ENCODE assay signal across 21 cellular contexts in genomic region chr1:17950728-17951127, GRCh38.
DNase-seq lines count a peak whose midpoint lies in the region; ATAC-seq, FAIRE-seq and TF ChIP-seq lines count a peak whose summit lies in the region.
"Had no signal": no experiment of that assay in that cellular context is flagged by ENCODE, and none has a peak within 500 bp of the region (broad histone marks: within the 10 kb centered on the region; RNA-seq: fewer than 3 reads in every experiment).

No MANE protein-coding gene starts in this region.

- H3K36me3 ChIP-seq in HCT116 (ENCODE audit: control insufficient read depth in 1 of 2, insufficient read depth in 2 of 2, low read length in 2 of 2), result no peaks in the 10 kb centered on the region
- H3K36me3 ChIP-seq in WERI-Rb-1, result no peaks in the 10 kb centered on the region
- no peaks in the 10 kb centered on the region for H3K36me3 ChIP-seq in keratinocyte (ENCODE audit: control insufficient read depth in 2 of 2, extremely low read depth in 1 of 2, insufficient read depth in 2 of 2, low read length in 2 of 2)
- H3K36me3 ChIP-seq: BLaER1 treated with 17β-estradiol and CSF1 and Interleukin-3, amounts not matched to agents 10 nM and 100 nM had no signal

- H3K9me3 ChIP-seq in HCT116 (ENCODE audit: control insufficient read depth in 1 of 2, insufficient read depth in 1 of 2, low read depth in 1 of 2, low read length in 2 of 2), result no peaks in the 10 kb centered on the region
- H3K9me3 ChIP-seq in WERI-Rb-1 (ENCODE audit: severe bottlenecking), result no peaks in the 10 kb centered on the region
- H3K9me3 ChIP-seq in keratinocyte (ENCODE audit: control insufficient read depth, low read depth, low read length), result no peaks in the 10 kb centered on the region
- H3K9me3 ChIP-seq: BLaER1 treated with 17β-estradiol and CSF1 and Interleukin-3, amounts not matched to agents 10 nM and 100 nM had no signal

- no peaks in the 10 kb centered on the region for H3K9me2 ChIP-seq in HCT116 (ENCODE audit: insufficient read depth)

- intact Hi-C loops in HCT116 (cut with micrococcal nuclease), result no loop called here

- no peak for TF ChIP-seq POLR2A in HCT116 (IDR thresholded peaks at IDR 0.05; ENCODE audit: borderline replicate concordance, extremely low read depth, insufficient read depth, insufficient read length)

- FAIRE-seq in keratinocyte (lab: Jason Lieb, UNC), result no peak
- FAIRE-seq: G401.6, GM12892, GM18507 had no signal

- POLR2A ChIA-PET in HCT116 (lab: Charles Lee), result no interaction called here

- H3K27me3 ChIP-seq in HCT116 (ENCODE audit: insufficient read depth, low read length) (peaks cover 17% of the 10 kb centered on the region; the same call in 1 of the 2 replicates), WERI-Rb-1 (ENCODE audit: insufficient read depth, low read depth, severe bottlenecking) (no peaks in the 10 kb centered on the region), keratinocyte (ENCODE audit: control insufficient read depth, extremely low read depth, insufficient read depth, low read length) (peaks cover 10% of the 10 kb centered on the region)
- H3K27me3 ChIP-seq: BLaER1 treated with 17β-estradiol and CSF1 and Interleukin-3, amounts not matched to agents 10 nM and 100 nM had no signal

- no peaks in the 10 kb centered on the region; a peak in 1 of 4 replicates for H3K4me1 ChIP-seq in HCT116 (ENCODE audit: control insufficient read depth in 1 of 2, insufficient read depth in 2 of 2, low read length in 2 of 2)
- no peaks in the 10 kb centered on the region for H3K4me1 ChIP-seq in keratinocyte (ENCODE audit: control insufficient read depth, extremely low read depth, insufficient read depth, low read length)

- H3K9ac ChIP-seq in HCT116 (ENCODE audit: low read length) (no peak overlapping the region), keratinocyte (ENCODE audit: control insufficient read depth, extremely low read depth, insufficient read depth, low read length) (no peak overlapping the region)
- H3K9ac ChIP-seq: BLaER1 treated with 17β-estradiol and CSF1 and Interleukin-3, amounts not matched to agents 10 nM and 100 nM had no signal

- no peak overlapping the region for H3K4me3 ChIP-seq in HCT116 (replicated peaks in 1 of 2; ENCODE audit: low read depth in 1 of 2, low read length in 2 of 2)
- no peak overlapping the region for H3K4me3 ChIP-seq in WERI-Rb-1 (ENCODE audit: low read depth, low read length)
- no peak overlapping the region for H3K4me3 ChIP-seq in keratinocyte (ENCODE audit: control insufficient read depth in 2 of 3, extremely low read depth in 1 of 3, insufficient read depth in 2 of 3, low read depth in 1 of 3, low read length in 3 of 3)
- H3K4me3 ChIP-seq: BLaER1 treated with 17β-estradiol and CSF1 and Interleukin-3, amounts not matched to agents 10 nM and 100 nM; GM23338 had no signal

- peak; percentile 34 for DNase-seq in Daoy (ENCODE audit: low read depth)
- no peak for DNase-seq in HCT116 (ENCODE audit: low read depth, low spot score)
- peak; percentile 19 for DNase-seq in WERI-Rb-1
- DNase-seq in keratinocyte (ENCODE audit: low read depth, low spot score), result no peak
- no peak for DNase-seq in HPDE6-E6E7 (ENCODE audit: extremely low spot score)
- DNase-seq in CD1c-positive myeloid dendritic cell (ENCODE audit: extremely low spot score), result no peak
- no peak for DNase-seq in NCI-H2029 treated with DMSO at 0.1 percent for 48 hours (lab: John Stamatoyannopoulos, UW)
- DNase-seq: CD4-positive, CD25-positive, alpha-beta regulatory T cell; CD8-positive, alpha-beta memory T cell; COR-L47; DMS 273 treated with DMSO at 0.1 percent for 48 hours; DMS53; DND-41; H7; IMR-90; KBM-7 had no signal

- H4K20me1 ChIP-seq in HCT116 (ENCODE audit: insufficient read depth) (no peaks in the 10 kb centered on the region), keratinocyte (ENCODE audit: control insufficient read depth, extremely low read depth, insufficient read depth, low read length) (no peaks in the 10 kb centered on the region)

- peak; percentile 54; the same call in 1 of the 2 replicates for ATAC-seq in HCT116
- ATAC-seq: GM23338 had no signal

- H3K4me2 ChIP-seq in HCT116 (ENCODE audit: low read length), result no peak overlapping the region
- no peak overlapping the region for H3K4me2 ChIP-seq in keratinocyte (ENCODE audit: control insufficient read depth, extremely low read depth, insufficient read depth, low read depth, low read length)
- H3K4me2 ChIP-seq: BLaER1 treated with 17β-estradiol and CSF1 and Interleukin-3, amounts not matched to agents 10 nM and 100 nM; GM23338 had no signal

- TF ChIP-seq RAD21 in HCT116 (IDR thresholded peaks at IDR 0.05; ENCODE audit: low read depth), result no peak

- CTCF ChIA-PET in HCT116 (lab: Charles Lee), result no interaction called here

- no peak overlapping the region for H2AFZ ChIP-seq in HCT116 (ENCODE audit: low read depth, low read length, poor library complexity, severe bottlenecking)
- H2AFZ ChIP-seq in keratinocyte (ENCODE audit: control insufficient read depth, low read length), result no peak overlapping the region
- H2AFZ ChIP-seq: GM23338 had no signal

- RAD21 ChIA-PET in HCT116 (lab: Charles Lee; ENCODE audit: low non-redundant PET in 1 of 2, low total read pairs in 2 of 2, uncharacterized antibody in 2 of 2, unreplicated experiment in 2 of 2), result no interaction called here

- H3K9me1 ChIP-seq in keratinocyte (ENCODE audit: control insufficient read depth, extremely low read depth, insufficient read depth, low read length), result no peaks in the 10 kb centered on the region

- TF ChIP-seq CTCF in HCT116 (IDR thresholded peaks at IDR 0.05 in 2 of 3, conservative IDR thresholded peaks at IDR 0.05 in 1 of 3; ENCODE audit: borderline replicate concordance in 1 of 3, insufficient read depth in 1 of 3, low read depth in 2 of 3, low read length in 2 of 3), result 0 out of 6 replicates have a peak, but pooled peaks of 1 of the 3 experiments have one; percentile 4
- TF ChIP-seq CTCF in WERI-Rb-1 (IDR thresholded peaks at IDR 0.05; ENCODE audit: low read depth, low read length), result peak; percentile 31; the same call in 1 of the 2 replicates
- TF ChIP-seq CTCF in keratinocyte (optimal IDR thresholded peaks at IDR 0.05 in 1 of 3, IDR thresholded peaks at IDR 0.05 in 1 of 3, conservative IDR thresholded peaks at IDR 0.05 in 1 of 3; ENCODE audit: extremely low read depth in 1 of 3, insufficient read depth in 2 of 3, low read length in 3 of 3), result peak in 2 of 3 experiments; percentile 17 to 31

- H3K27ac ChIP-seq in HCT116 (ENCODE audit: low read depth, low read length) (no peak overlapping the region), WERI-Rb-1 (no peak overlapping the region), keratinocyte (ENCODE audit: control insufficient read depth, insufficient read depth, low read length) (no peak overlapping the region)
- H3K27ac ChIP-seq: BLaER1 treated with 17β-estradiol and CSF1 and Interleukin-3, amounts not matched to agents 10 nM and 100 nM had no signal

- dilution Hi-C loops in keratinocyte (cut with MboI; ENCODE audit: extremely low pct_ligation_motif_present, low sequenced_read_pairs), result no loop called here

- no TSS peak for BruUV-seq in HCT116 (replicated peaks; lab: Mats Ljungman, UMichigan)

- no peaks in the 10 kb centered on the region for H3K79me2 ChIP-seq in HCT116 (ENCODE audit: insufficient read depth, low read length)
- H3K79me2 ChIP-seq in keratinocyte (ENCODE audit: control insufficient read depth, insufficient read depth, low read length), result no peaks in the 10 kb centered on the region

TF ChIP-seq in HCT116, 20 proteins besides CTCF, POLR2A, EP300 and RAD21 (continues in another document):
- TF ChIP-seq CEBPB (IDR thresholded peaks at IDR 0.05; ENCODE audit: low read depth) (no peak), ATF3 (IDR thresholded peaks at IDR 0.05) (no peak), FOSL1 (IDR thresholded peaks at IDR 0.05; ENCODE audit: low read depth) (no peak), CBX3 (IDR thresholded peaks at IDR 0.05; ENCODE audit: low read depth) (no peak), EZH2 (IDR thresholded peaks at IDR 0.05) (no peak), YY1 (IDR thresholded peaks at IDR 0.05; ENCODE audit: extremely low read depth, insufficient replicate concordance, low read depth, low read length) (no peak), REST (IDR thresholded peaks at IDR 0.05; ENCODE audit: low read depth) (no peak), EZH2phosphoT487 (IDR thresholded peaks at IDR 0.05; ENCODE audit: borderline replicate concordance) (no peak), SP1 (IDR thresholded peaks at IDR 0.05; ENCODE audit: low read depth) (no peak), POLR2AphosphoS5 (IDR thresholded peaks at IDR 0.05; ENCODE audit: low read depth, low read length) (no peak), SRF (IDR thresholded peaks at IDR 0.05; ENCODE audit: low read depth) (no peak), MAX (IDR thresholded peaks at IDR 0.05) (no peak)

Comparison
In these comparisons a context has a peak if more than half of its experiments do, and no peak if none do; other contexts are left out.
1. DNase-seq: peak in Daoy (single experiment) and WERI-Rb-1 (single experiment); none in HCT116 (single experiment), keratinocyte (single experiment), HPDE6-E6E7 (single experiment), CD1c-positive myeloid dendritic cell (single experiment) and NCI-H2029 treated with DMSO at 0.1 percent for 48 hours (single experiment).